ENCODE assay signal across 8 cellular contexts in the genomic region with DNA sequence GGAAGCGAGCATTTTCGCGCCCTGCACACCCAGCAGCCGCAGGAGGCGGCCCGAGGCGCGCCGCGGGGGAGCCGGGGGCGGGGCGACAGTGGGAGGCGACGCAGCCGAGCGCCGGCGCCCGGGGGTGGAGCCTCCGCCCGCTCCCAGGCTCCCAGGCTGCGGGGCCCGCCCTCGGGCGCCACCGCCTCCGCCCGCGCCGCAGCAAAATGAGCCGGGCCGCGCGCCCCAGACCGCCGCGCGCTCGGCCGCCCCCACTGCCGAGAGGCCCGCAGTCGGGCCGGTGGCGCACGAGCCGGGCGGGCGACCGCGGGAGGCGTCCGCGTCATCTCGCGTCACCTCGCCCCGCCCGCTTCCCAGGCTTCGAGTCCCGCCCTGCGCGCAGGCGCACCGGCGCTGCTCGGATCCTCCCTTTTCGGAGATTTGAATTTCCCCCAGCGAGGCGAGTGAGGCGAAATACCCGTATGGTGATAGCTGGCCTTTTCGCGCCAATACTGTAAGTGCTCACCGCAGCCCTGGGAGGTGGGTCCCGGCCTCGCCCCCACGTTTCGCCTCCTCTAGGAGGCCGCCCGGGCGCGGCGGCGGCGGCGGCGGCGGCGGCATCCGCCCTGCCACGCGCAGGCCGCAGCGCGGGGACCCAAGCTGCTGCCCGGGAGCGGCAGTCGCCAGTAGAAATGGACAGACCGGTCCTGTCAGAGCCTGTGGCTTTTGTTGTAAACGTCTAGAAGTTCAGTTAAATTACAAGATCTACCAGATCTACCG. TPM values are rescaled to one million over a fixed set of nuclear protein-coding genes. Genes with fewer than 3 reads are reported as not detected.
DNase-seq lines count a peak whose midpoint lies in the region; ATAC-seq, FAIRE-seq and TF ChIP-seq lines count a peak whose summit lies in the region.

TMEM187 (plus strand) TSS at position 387 of the 759 bp plus-strand sequence. CDS start 9,309 bp downstream, outside the sequence.

- peak; percentile 36 for ATAC-seq in HG03378 (IDR thresholded peaks at IDR 0.05; ENCODE audit: unreplicated experiment)
- peak; percentile 45 for ATAC-seq in central memory CD8-positive, alpha-beta T cell (replicated peaks; ENCODE audit: extremely low read depth, poor library complexity, severe bottlenecking)

- H3K27me3 Mint-ChIP-seq in central memory CD8-positive, alpha-beta T cell = no peaks in the 10 kb centered on the region

- peaks cover 27% of the 10 kb centered on the region for H3K4me1 Mint-ChIP-seq in central memory CD8-positive, alpha-beta T cell

- peaks cover 44% of the 10 kb centered on the region for H3K79me2 ChIP-seq in keratinocyte (ENCODE audit: control insufficient read depth, insufficient read depth, low read length)

- peak within 1 kb of the TSS; percentile 88 for H2AFZ ChIP-seq in keratinocyte (ENCODE audit: control insufficient read depth, low read length)

- DNase-seq in AG20443 (ENCODE audit: low spot score) (peak; percentile 92), NCI-H345 treated with DMSO at 0.1 percent for 48 hours (lab: John Stamatoyannopoulos, UW; ENCODE audit: unreplicated experiment) (peak; percentile 76), keratinocyte (ENCODE audit: low read depth, low spot score) (peak; percentile 23)
- DNase-seq in activated CD4-positive, CD25-positive, alpha-beta regulatory T cell treated with anti-CD3 and anti-CD28 coated beads, Interleukin-2, amount 50 U/mL, for 16 hours (ENCODE audit: low read depth, low spot score) = peak; percentile 72
- DNase-seq in central memory CD8-positive, alpha-beta T cell (ENCODE audit: low spot score in 2 of 2) = peak; percentile 72 to 82
- peak; percentile 80 to 87 (median 83) for DNase-seq in stimulated activated CD4-positive, alpha-beta T cell treated with anti-CD3 and anti-CD28 coated beads, Interleukin-12 subunit alpha, Interleukin-12 subunit beta, amount 100 ng/mL, for 48 hours (ENCODE audit: low read depth in 2 of 3, low spot score in 1 of 3)

- H3K9me3 ChIP-seq in keratinocyte (ENCODE audit: control insufficient read depth, low read depth, low read length) = no peaks in the 10 kb centered on the region

- H3K4me3 Mint-ChIP-seq in central memory CD8-positive, alpha-beta T cell = peak within 1 kb of the TSS; percentile 99

- TF ChIP-seq CTCF in keratinocyte (optimal IDR thresholded peaks at IDR 0.05 in 1 of 3, IDR thresholded peaks at IDR 0.05 in 1 of 3, conservative IDR thresholded peaks at IDR 0.05 in 1 of 3; ENCODE audit: extremely low read depth in 1 of 3, insufficient read depth in 2 of 3, low read length in 3 of 3) = no peak

- H3K36me3 Mint-ChIP-seq in central memory CD8-positive, alpha-beta T cell (ENCODE audit: insufficient read depth) = peaks cover 12% of the 10 kb centered on the region

- no peaks in the 10 kb centered on the region for H3K9me1 ChIP-seq in keratinocyte (ENCODE audit: control insufficient read depth, extremely low read depth, insufficient read depth, low read length)

- H3K27me3 ChIP-seq in keratinocyte (ENCODE audit: control insufficient read depth, extremely low read depth, insufficient read depth, low read length) = no peaks in the 10 kb centered on the region

- no peaks in the 10 kb centered on the region for H3K9me3 Mint-ChIP-seq in central memory CD8-positive, alpha-beta T cell

- H3K36me3 ChIP-seq in keratinocyte (ENCODE audit: control insufficient read depth in 2 of 2, extremely low read depth in 1 of 2, insufficient read depth in 2 of 2, low read length in 2 of 2) = peaks cover 0 to 6% of the 10 kb centered on the region in 2 experiments

- dilution Hi-C loops in keratinocyte (cut with MboI; ENCODE audit: extremely low pct_ligation_motif_present, low sequenced_read_pairs) = no loop called here

- peak within 1 kb of the TSS; percentile 99 for H3K27ac ChIP-seq in keratinocyte (ENCODE audit: control insufficient read depth, insufficient read depth, low read length)

- TF ChIP-seq POLR2A in GM19193 (IDR thresholded peaks at IDR 0.05; ENCODE audit: extremely low read depth, insufficient read depth, insufficient read length) = peak; percentile 66

- peak within 1 kb of the TSS; percentile 85 for H3K4me2 ChIP-seq in keratinocyte (ENCODE audit: control insufficient read depth, extremely low read depth, insufficient read depth, low read depth, low read length)

- H3K4me1 ChIP-seq in keratinocyte (ENCODE audit: control insufficient read depth, extremely low read depth, insufficient read depth, low read length) = peaks cover 20% of the 10 kb centered on the region

- H3K27ac Mint-ChIP-seq in central memory CD8-positive, alpha-beta T cell (ENCODE audit: low read depth) = peak within 1 kb of the TSS; percentile 99

- peaks cover 8% of the 10 kb centered on the region for H4K20me1 ChIP-seq in keratinocyte (ENCODE audit: control insufficient read depth, extremely low read depth, insufficient read depth, low read length)

- peak within 1 kb of the TSS; percentile 84 to 91 (median 86) for H3K4me3 ChIP-seq in keratinocyte (ENCODE audit: control insufficient read depth in 2 of 3, extremely low read depth in 1 of 3, insufficient read depth in 2 of 3, low read depth in 1 of 3, low read length in 3 of 3)

- H3K9ac ChIP-seq in keratinocyte (ENCODE audit: control insufficient read depth, extremely low read depth, insufficient read depth, low read length) = peak within 1 kb of the TSS; percentile 99

- FAIRE-seq in keratinocyte (lab: Jason Lieb, UNC) = no peak

RNA-seq across cellular contexts. Expression of gene TMEM187, which starts in this region (rescaled TPM):
- 6.6 to 13.1 TPM (median 7.5 TPM) in 3 replicates for polyA plus RNA-seq in keratinocyte
- 1.6 TPM for polyA plus RNA-seq in keratinocyte (2011; ENCODE audit: low read depth)
- polyA plus RNA-seq in keratinocyte (2011; cell fraction: cytosol; rRNA removed) = 4.1 and 6.9 TPM in 2 replicates
- polyA plus RNA-seq in keratinocyte (2011; cell fraction: nucleus; rRNA removed) = 21.0 and 23.1 TPM in 2 replicates
- 6.4 and 8.9 TPM in 2 replicates for polyA plus RNA-seq in keratinocyte (2012; ENCODE audit: low replicate concordance)
- polyA minus RNA-seq in keratinocyte = 4.1 to 9.4 TPM (median 5.8 TPM) in 3 replicates
- polyA minus RNA-seq in keratinocyte (2011; cell fraction: cytosol; rRNA and poly(A)+ RNA removed) = 13.2 TPM
- 14.9 and 20.0 TPM in 2 replicates for polyA minus RNA-seq in keratinocyte (2011; cell fraction: nucleus; rRNA and poly(A)+ RNA removed)

Comparison
In these comparisons a context has a peak if more than half of its experiments do, and no peak if none do; other contexts are left out.
1. Peak in every context shown above with its lines: DNase-seq, ATAC-seq, H3K4me3 ChIP-seq and H3K27ac ChIP-seq.
2. DNase-seq: peak in every context shown above with its lines; median percentile 92 in AG20443; 83 in stimulated activated CD4-positive, alpha-beta T cell treated with anti-CD3 and anti-CD28 coated beads, Interleukin-12 subunit alpha, Interleukin-12 subunit beta, amount 100 ng/mL, for 48 hours; 77 in central memory CD8-positive, alpha-beta T cell; 76 in NCI-H345 treated with DMSO at 0.1 percent for 48 hours; 72 in activated CD4-positive, CD25-positive, alpha-beta regulatory T cell treated with anti-CD3 and anti-CD28 coated beads, Interleukin-2, amount 50 U/mL, for 16 hours; 23 in keratinocyte.